In the genomic region with DNA sequence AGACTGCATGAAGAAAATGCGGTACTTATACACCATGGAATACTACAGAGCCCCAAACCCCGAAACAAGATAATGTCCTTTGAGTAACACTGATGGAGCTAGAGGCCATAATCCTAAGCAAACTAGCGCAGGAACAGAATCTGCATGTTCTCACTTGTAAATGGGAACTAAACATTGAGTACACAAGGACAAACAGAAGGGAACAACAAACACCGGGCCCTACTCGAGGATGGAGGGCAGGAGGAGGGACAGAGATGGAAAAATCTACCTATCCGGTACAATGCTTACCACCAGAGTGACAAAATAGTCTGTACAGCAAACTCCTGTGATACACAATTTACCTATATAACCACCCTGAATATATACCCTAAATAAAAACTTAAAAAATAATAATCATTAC, we compare ENCODE assay signal across 1 cellular context.
TF ChIP-seq lines count a peak whose summit lies in the region.

No MANE protein-coding gene starts in this region.

TF ChIP-seq in H1, 55 proteins besides CTCF, POLR2A, EP300 and RAD21:
- TF ChIP-seq, protein P1, sequence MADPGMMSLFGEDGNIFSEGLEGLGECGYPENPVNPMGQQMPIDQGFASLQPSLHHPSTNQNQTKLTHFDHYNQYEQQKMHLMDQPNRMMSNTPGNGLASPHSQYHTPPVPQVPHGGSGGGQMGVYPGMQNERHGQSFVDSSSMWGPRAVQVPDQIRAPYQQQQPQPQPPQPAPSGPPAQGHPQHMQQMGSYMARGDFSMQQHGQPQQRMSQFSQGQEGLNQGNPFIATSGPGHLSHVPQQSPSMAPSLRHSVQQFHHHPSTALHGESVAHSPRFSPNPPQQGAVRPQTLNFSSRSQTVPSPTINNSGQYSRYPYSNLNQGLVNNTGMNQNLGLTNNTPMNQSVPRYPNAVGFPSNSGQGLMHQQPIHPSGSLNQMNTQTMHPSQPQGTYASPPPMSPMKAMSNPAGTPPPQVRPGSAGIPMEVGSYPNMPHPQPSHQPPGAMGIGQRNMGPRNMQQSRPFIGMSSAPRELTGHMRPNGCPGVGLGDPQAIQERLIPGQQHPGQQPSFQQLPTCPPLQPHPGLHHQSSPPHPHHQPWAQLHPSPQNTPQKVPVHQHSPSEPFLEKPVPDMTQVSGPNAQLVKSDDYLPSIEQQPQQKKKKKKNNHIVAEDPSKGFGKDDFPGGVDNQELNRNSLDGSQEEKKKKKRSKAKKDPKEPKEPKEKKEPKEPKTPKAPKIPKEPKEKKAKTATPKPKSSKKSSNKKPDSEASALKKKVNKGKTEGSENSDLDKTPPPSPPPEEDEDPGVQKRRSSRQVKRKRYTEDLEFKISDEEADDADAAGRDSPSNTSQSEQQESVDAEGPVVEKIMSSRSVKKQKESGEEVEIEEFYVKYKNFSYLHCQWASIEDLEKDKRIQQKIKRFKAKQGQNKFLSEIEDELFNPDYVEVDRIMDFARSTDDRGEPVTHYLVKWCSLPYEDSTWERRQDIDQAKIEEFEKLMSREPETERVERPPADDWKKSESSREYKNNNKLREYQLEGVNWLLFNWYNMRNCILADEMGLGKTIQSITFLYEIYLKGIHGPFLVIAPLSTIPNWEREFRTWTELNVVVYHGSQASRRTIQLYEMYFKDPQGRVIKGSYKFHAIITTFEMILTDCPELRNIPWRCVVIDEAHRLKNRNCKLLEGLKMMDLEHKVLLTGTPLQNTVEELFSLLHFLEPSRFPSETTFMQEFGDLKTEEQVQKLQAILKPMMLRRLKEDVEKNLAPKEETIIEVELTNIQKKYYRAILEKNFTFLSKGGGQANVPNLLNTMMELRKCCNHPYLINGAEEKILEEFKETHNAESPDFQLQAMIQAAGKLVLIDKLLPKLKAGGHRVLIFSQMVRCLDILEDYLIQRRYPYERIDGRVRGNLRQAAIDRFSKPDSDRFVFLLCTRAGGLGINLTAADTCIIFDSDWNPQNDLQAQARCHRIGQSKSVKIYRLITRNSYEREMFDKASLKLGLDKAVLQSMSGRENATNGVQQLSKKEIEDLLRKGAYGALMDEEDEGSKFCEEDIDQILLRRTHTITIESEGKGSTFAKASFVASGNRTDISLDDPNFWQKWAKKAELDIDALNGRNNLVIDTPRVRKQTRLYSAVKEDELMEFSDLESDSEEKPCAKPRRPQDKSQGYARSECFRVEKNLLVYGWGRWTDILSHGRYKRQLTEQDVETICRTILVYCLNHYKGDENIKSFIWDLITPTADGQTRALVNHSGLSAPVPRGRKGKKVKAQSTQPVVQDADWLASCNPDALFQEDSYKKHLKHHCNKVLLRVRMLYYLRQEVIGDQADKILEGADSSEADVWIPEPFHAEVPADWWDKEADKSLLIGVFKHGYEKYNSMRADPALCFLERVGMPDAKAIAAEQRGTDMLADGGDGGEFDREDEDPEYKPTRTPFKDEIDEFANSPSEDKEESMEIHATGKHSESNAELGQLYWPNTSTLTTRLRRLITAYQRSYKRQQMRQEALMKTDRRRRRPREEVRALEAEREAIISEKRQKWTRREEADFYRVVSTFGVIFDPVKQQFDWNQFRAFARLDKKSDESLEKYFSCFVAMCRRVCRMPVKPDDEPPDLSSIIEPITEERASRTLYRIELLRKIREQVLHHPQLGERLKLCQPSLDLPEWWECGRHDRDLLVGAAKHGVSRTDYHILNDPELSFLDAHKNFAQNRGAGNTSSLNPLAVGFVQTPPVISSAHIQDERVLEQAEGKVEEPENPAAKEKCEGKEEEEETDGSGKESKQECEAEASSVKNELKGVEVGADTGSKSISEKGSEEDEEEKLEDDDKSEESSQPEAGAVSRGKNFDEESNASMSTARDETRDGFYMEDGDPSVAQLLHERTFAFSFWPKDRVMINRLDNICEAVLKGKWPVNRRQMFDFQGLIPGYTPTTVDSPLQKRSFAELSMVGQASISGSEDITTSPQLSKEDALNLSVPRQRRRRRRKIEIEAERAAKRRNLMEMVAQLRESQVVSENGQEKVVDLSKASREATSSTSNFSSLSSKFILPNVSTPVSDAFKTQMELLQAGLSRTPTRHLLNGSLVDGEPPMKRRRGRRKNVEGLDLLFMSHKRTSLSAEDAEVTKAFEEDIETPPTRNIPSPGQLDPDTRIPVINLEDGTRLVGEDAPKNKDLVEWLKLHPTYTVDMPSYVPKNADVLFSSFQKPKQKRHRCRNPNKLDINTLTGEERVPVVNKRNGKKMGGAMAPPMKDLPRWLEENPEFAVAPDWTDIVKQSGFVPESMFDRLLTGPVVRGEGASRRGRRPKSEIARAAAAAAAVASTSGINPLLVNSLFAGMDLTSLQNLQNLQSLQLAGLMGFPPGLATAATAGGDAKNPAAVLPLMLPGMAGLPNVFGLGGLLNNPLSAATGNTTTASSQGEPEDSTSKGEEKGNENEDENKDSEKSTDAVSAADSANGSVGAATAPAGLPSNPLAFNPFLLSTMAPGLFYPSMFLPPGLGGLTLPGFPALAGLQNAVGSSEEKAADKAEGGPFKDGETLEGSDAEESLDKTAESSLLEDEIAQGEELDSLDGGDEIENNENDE (IDR thresholded peaks at IDR 0.05; ENCODE audit: insufficient replicate concordance, low read length): no peak
- TF ChIP-seq BCL11A (IDR thresholded peaks at IDR 0.05; ENCODE audit: low read depth in 2 of 2, low read length in 2 of 2) (no peak), RNF2 (IDR thresholded peaks at IDR 0.05; ENCODE audit: borderline replicate concordance, low read depth, low read length, missing control alignments, poor library complexity, severe bottlenecking) (no peak), TCF12 (IDR thresholded peaks at IDR 0.05; ENCODE audit: low read depth, low read length) (no peak), TAF7 (optimal IDR thresholded peaks at IDR 0.05; ENCODE audit: borderline replicate concordance, low read depth, low read length) (no peak), SP1 (IDR thresholded peaks at IDR 0.05; ENCODE audit: low read depth, low read length) (no peak), JUN (IDR thresholded peaks at IDR 0.05; ENCODE audit: low read depth, low read length) (no peak), POU5F1 (IDR thresholded peaks at IDR 0.05; ENCODE audit: low read depth, low read length) (no peak)
